ENCODE assay signal across 16 cellular contexts in genomic region chr13:21232599-21232998, GRCh38. TPM values are rescaled to one million over a fixed set of nuclear protein-coding genes. Genes with fewer than 3 reads are reported as not detected.
A peak's percentile ranks its signal among the peaks of the same experiment; 100 is the strongest.
DNase-seq lines count a peak whose midpoint lies in the region; ATAC-seq, FAIRE-seq and TF ChIP-seq lines count a peak whose summit lies in the region.
"Had no signal": no experiment of that assay in that cellular context is flagged by ENCODE, and none has a peak within 500 bp of the region (broad histone marks: within the 10 kb centered on the region; RNA-seq: fewer than 3 reads in every experiment).

No MANE protein-coding gene starts in this region.

- peaks cover 23% of the 10 kb centered on the region for H3K27me3 ChIP-seq in skeletal muscle satellite cell (ENCODE audit: control insufficient read depth, insufficient read depth, low read length)
- H3K27me3 ChIP-seq: upper lobe of right lung had no signal

- peak overlapping the region; percentile 84 for H3K4me2 ChIP-seq in skeletal muscle satellite cell (ENCODE audit: low read length)

- no peaks in the 10 kb centered on the region for H3K27me3 Mint-ChIP-seq in T-helper 2 cell treated with Interferon-gamma antibody and Interleukin-4, amounts not matched to agents 5 μg/mL and 100 μg/mL, for 36 hours (ENCODE audit: low read depth)
- H3K27me3 Mint-ChIP-seq: activated naive CD8-positive, alpha-beta T cell had no signal

- ATAC-seq in HG02678 (IDR thresholded peaks at IDR 0.05; ENCODE audit: unreplicated experiment) = no peak
- ATAC-seq: naive thymus-derived CD8-positive, alpha-beta T cell; upper lobe of right lung had no signal

- H3K36me3 ChIP-seq in skeletal muscle satellite cell (ENCODE audit: insufficient read depth, low read length) (no peaks in the 10 kb centered on the region), kidney (ENCODE audit: control insufficient read depth in 1 of 2, insufficient read depth in 2 of 2, low read length in 2 of 2) (no peaks in the 10 kb centered on the region)
- H3K36me3 ChIP-seq: HAP-1, upper lobe of right lung had no signal

- peak overlapping the region; percentile 24 for H3K4me3 Mint-ChIP-seq in T-helper 2 cell treated with Interferon-gamma antibody and Interleukin-4, amounts not matched to agents 5 μg/mL and 100 μg/mL, for 36 hours
- H3K4me3 Mint-ChIP-seq: activated naive CD8-positive, alpha-beta T cell; naive thymus-derived CD8-positive, alpha-beta T cell had no signal

- no peaks in the 10 kb centered on the region for H3K36me3 Mint-ChIP-seq in T-helper 2 cell treated with Interferon-gamma antibody and Interleukin-4, amounts not matched to agents 5 μg/mL and 100 μg/mL, for 36 hours (ENCODE audit: low read depth)
- H3K36me3 Mint-ChIP-seq: activated naive CD8-positive, alpha-beta T cell; naive thymus-derived CD8-positive, alpha-beta T cell had no signal

- H3K9me3 ChIP-seq in skeletal muscle satellite cell (replicated peaks; ENCODE audit: low read length) (no peaks in the 10 kb centered on the region), kidney (ENCODE audit: control insufficient read depth in 1 of 2, low read length in 2 of 2) (no peaks in the 10 kb centered on the region)
- H3K9me3 ChIP-seq: HAP-1, upper lobe of right lung had no signal

- H3K4me1 ChIP-seq in skeletal muscle satellite cell (ENCODE audit: control insufficient read depth, insufficient read depth, low read length) (no peaks in the 10 kb centered on the region), kidney (ENCODE audit: control insufficient read depth in 1 of 2, insufficient read depth in 1 of 2, low read depth in 1 of 2, low read length in 2 of 2) (peaks cover 0 to 3% of the 10 kb centered on the region in 2 donors)
- H3K4me1 ChIP-seq: HAP-1, upper lobe of right lung had no signal

- H3K4me1 Mint-ChIP-seq in T-helper 2 cell treated with Interferon-gamma antibody and Interleukin-4, amounts not matched to agents 5 μg/mL and 100 μg/mL, for 36 hours (ENCODE audit: low read depth) = peaks cover 15% of the 10 kb centered on the region

- FAIRE-seq in kidney (lab: Jason Lieb, UNC) = no peak
- FAIRE-seq: GM12878 had no signal

- no peak for DNase-seq in T-helper 2 cell treated with Interferon-gamma antibody and Interleukin-4, amounts not matched to agents 5 μg/mL and 100 μg/mL, for 36 hours (ENCODE audit: low spot score)
- DNase-seq in T-helper 2 cell (no peak), MV-4-11 (lab: John Stamatoyannopoulos, UW) (peak; percentile 43), foreskin fibroblast (peak in 1 of 2 donors; percentile 9), DMS53 (lab: John Stamatoyannopoulos, UW) (no peak), kidney (no peak)
- DNase-seq: naive thymus-derived CD8-positive, alpha-beta T cell; NCI-H1105; NCI-H2171 treated with DMSO at 0.1 percent for 48 hours; RPMI8226; upper lobe of right lung had no signal

- no peak overlapping the region for H3K27ac ChIP-seq in kidney (ENCODE audit: low read depth in 2 of 2, low read length in 2 of 2)
- H3K27ac ChIP-seq: upper lobe of right lung had no signal

- H3K27ac Mint-ChIP-seq in T-helper 2 cell treated with Interferon-gamma antibody and Interleukin-4, amounts not matched to agents 5 μg/mL and 100 μg/mL, for 36 hours = no peak overlapping the region
- H3K27ac Mint-ChIP-seq: activated naive CD8-positive, alpha-beta T cell had no signal

- H3K9me3 Mint-ChIP-seq in T-helper 2 cell treated with Interferon-gamma antibody and Interleukin-4, amounts not matched to agents 5 μg/mL and 100 μg/mL, for 36 hours = no peaks in the 10 kb centered on the region
- H3K9me3 Mint-ChIP-seq: naive thymus-derived CD8-positive, alpha-beta T cell had no signal

- TF ChIP-seq CTCF in foreskin fibroblast (IDR thresholded peaks at IDR 0.05; ENCODE audit: low read depth, low read length) = no peak
- no peak for TF ChIP-seq CTCF in kidney (IDR thresholded peaks at IDR 0.05; ENCODE audit: borderline replicate concordance, extremely low read depth, insufficient read depth)

- intact Hi-C loops in kidney (cut with DNase I) = no loop called here

- H3K4me3 ChIP-seq in foreskin fibroblast (ENCODE audit: low read depth in 1 of 2, low read length in 2 of 2) (peak overlapping the region; percentile 24 to 43), skeletal muscle satellite cell (ENCODE audit: low read length) (peak overlapping the region; percentile 50), kidney (ENCODE audit: low read length in 2 of 2) (no peak overlapping the region)
- H3K4me3 ChIP-seq: GM12878, HAP-1, upper lobe of right lung had no signal

- H3K9ac ChIP-seq in skeletal muscle satellite cell (ENCODE audit: low read depth, low read length) (no peak overlapping the region), kidney (ENCODE audit: low read length in 2 of 2) (no peak overlapping the region)

RNA-seq across cellular contexts. Expression of gene MRPL57, which starts 56.1 kb away (rescaled TPM):
- total RNA-seq in skeletal muscle satellite cell (2012; rRNA removed) = 23.8 and 26.6 TPM in 2 replicates
- 18.3 TPM for total RNA-seq in kidney
- 47.1 TPM for polyA plus RNA-seq in kidney (ENCODE audit: insufficient read depth, low read depth, low replicate concordance)

RNA-seq across cellular contexts. Expression of gene SKA3, which starts 56.2 kb away (rescaled TPM):
- 11.4 and 12.7 TPM in 2 replicates for total RNA-seq in skeletal muscle satellite cell (2012; rRNA removed)
- total RNA-seq in kidney = 1.9 TPM
- polyA plus RNA-seq in kidney (ENCODE audit: insufficient read depth, low read depth, low replicate concordance) = 0.47 TPM

Comparison
In these comparisons a context has a peak if more than half of its experiments do, and no peak if none do; other contexts are left out.
1. H3K4me3 ChIP-seq: peak in foreskin fibroblast (2 of 2) and skeletal muscle satellite cell (single experiment); none in kidney (0 of 2).